ENCODE assay signal across 1 cellular context in genomic region chr2:11753452-11753885, GRCh38.
TF ChIP-seq lines count a peak whose summit lies in the region.

No MANE protein-coding gene starts in this region.

TF ChIP-seq in K562, 482 proteins besides CTCF, POLR2A, EP300 and RAD21 (continued from another document and continues in another):
- TF ChIP-seq ZBTB5 (IDR thresholded peaks at IDR 0.05) (no peak), ELK3 (CRISPR knock-in tag; IDR thresholded peaks at IDR 0.05) (no peak), NELFE (IDR thresholded peaks at IDR 0.05; ENCODE audit: insufficient read depth, insufficient read length) (no peak), BCOR (IDR thresholded peaks at IDR 0.05) (peak; percentile 33; the same call in 1 of the 2 replicates), RBM14 (IDR thresholded peaks at IDR 0.05; ENCODE audit: borderline replicate concordance, insufficient read depth, low read depth, low read length) (no peak), TFAP4 (CRISPR knock-in tag; IDR thresholded peaks at IDR 0.05; ENCODE audit: borderline replicate concordance) (no peak), ZFP91 (CRISPR knock-in tag; IDR thresholded peaks at IDR 0.05) (no peak), NFXL1 (CRISPR knock-in tag; IDR thresholded peaks at IDR 0.05) (no peak), RHOXF2B (CRISPR knock-in tag; conservative IDR thresholded peaks at IDR 0.05) (no peak), HNRNPH1 (optimal IDR thresholded peaks at IDR 0.05; ENCODE audit: low read depth, low read length) (no peak), BRD4 (IDR thresholded peaks at IDR 0.05) (no peak), ZNF24 (IDR thresholded peaks at IDR 0.05) (no peak), AFF4 (CRISPR knock-in tag; IDR thresholded peaks at IDR 0.05) (no peak), GTF2E2 (tag; IDR thresholded peaks at IDR 0.05) (no peak), ZNF347 (CRISPR knock-in tag; IDR thresholded peaks at IDR 0.05; ENCODE audit: low read depth) (no peak), ZNF586 (CRISPR knock-in tag; conservative IDR thresholded peaks at IDR 0.05) (no peak), NCOA4 (IDR thresholded peaks at IDR 0.05; ENCODE audit: partially characterized antibody) (no peak), KLF13 (tag; IDR thresholded peaks at IDR 0.05; ENCODE audit: borderline replicate concordance, low read depth) (no peak), BRF2 (IDR thresholded peaks at IDR 0.05; ENCODE audit: borderline replicate concordance, insufficient read depth, insufficient read length) (no peak), DIDO1 (tag; IDR thresholded peaks at IDR 0.05; ENCODE audit: low read depth) (no peak), ETV1 (tag; conservative IDR thresholded peaks at IDR 0.05; ENCODE audit: low read depth) (no peak; the same call in 1 of the 2 replicates), CTCFL (IDR thresholded peaks at IDR 0.05; ENCODE audit: borderline replicate concordance, insufficient read depth, low read depth, low read length, poor library complexity, severe bottlenecking) (no peak), KHSRP (IDR thresholded peaks at IDR 0.05) (no peak), CTBP1 (IDR thresholded peaks at IDR 0.05; ENCODE audit: borderline replicate concordance) (peak; percentile 97), ZBTB40 (IDR thresholded peaks at IDR 0.05) (no peak), ZBTB40 (CRISPR knock-in tag; IDR thresholded peaks at IDR 0.05) (no peak), XRCC4 (IDR thresholded peaks at IDR 0.05; ENCODE audit: extremely low read depth, insufficient read depth, insufficient read length) (no peak), KDM2B (CRISPR knock-in tag; IDR thresholded peaks at IDR 0.05) (no peak), SMARCC2 (IDR thresholded peaks at IDR 0.05; ENCODE audit: low read depth) (no peak; the same call in 1 of the 2 replicates), ZNF282 (CRISPR knock-in tag; IDR thresholded peaks at IDR 0.05) (no peak), YBX1 (IDR thresholded peaks at IDR 0.05) (no peak), TBP (optimal IDR thresholded peaks at IDR 0.05; ENCODE audit: low read depth, low read length) (no peak), JUNB (CRISPR knock-in tag; conservative IDR thresholded peaks at IDR 0.05) (no peak), ZNF707 (CRISPR knock-in tag; conservative IDR thresholded peaks at IDR 0.05) (no peak), LCOR (CRISPR knock-in tag; IDR thresholded peaks at IDR 0.05) (no peak), ZNF41 (CRISPR knock-in tag; conservative IDR thresholded peaks at IDR 0.05) (no peak), TRIM24 (IDR thresholded peaks at IDR 0.05) (0 out of 4 replicates have a peak, but pooled peaks of 1 of the 2 experiments have one; percentile 14), MEF2D (tag; conservative IDR thresholded peaks at IDR 0.05; ENCODE audit: low read depth) (no peak), CHD4 (IDR thresholded peaks at IDR 0.05; ENCODE audit: insufficient read depth, insufficient replicate concordance, low read depth, low read length, poor library complexity, severe bottlenecking) (no peak), IFI16 (CRISPR knock-in tag; IDR thresholded peaks at IDR 0.05) (no peak), CBX3 (IDR thresholded peaks at IDR 0.05; ENCODE audit: borderline replicate concordance in 1 of 2, low read length in 2 of 2) (no peak), ZFPM2 (CRISPR knock-in tag; IDR thresholded peaks at IDR 0.05) (no peak), HNRNPL (IDR thresholded peaks at IDR 0.05; ENCODE audit: low read depth, low read length) (no peak)
